In genomic region chr6:43667245-43668150, GRCh38 we compare ENCODE assay signal across 1 cellular context.
A peak's percentile ranks its signal among the peaks of the same experiment; 100 is the strongest.
TF ChIP-seq lines count a peak whose summit lies in the region.

No MANE protein-coding gene starts in this region.

TF ChIP-seq in HepG2, 621 proteins besides CTCF, POLR2A, EP300 and RAD21 (continued from another document and continues in another):
- TF ChIP-seq TIGD3 (CRISPR knock-in tag; IDR thresholded peaks at IDR 0.05; ENCODE audit: borderline replicate concordance) (no peak), ZKSCAN8 (CRISPR knock-in tag; IDR thresholded peaks at IDR 0.05; ENCODE audit: borderline replicate concordance) (peak; percentile 60; the same call in 1 of the 2 replicates), ZSCAN9 (CRISPR knock-in tag; IDR thresholded peaks at IDR 0.05; ENCODE audit: borderline replicate concordance) (0 out of 2 replicates have a peak, but pooled peaks have one; percentile 29), ZNF670 (CRISPR knock-in tag; IDR thresholded peaks at IDR 0.05; ENCODE audit: borderline replicate concordance) (no peak), POLR2G (IDR thresholded peaks at IDR 0.05; ENCODE audit: low read depth, low read length) (no peak; the same call in 1 of the 2 replicates), ZNF780A (CRISPR knock-in tag; IDR thresholded peaks at IDR 0.05) (no peak), ZNF639 (CRISPR knock-in tag; conservative IDR thresholded peaks at IDR 0.05) (no peak), TBX3 (IDR thresholded peaks at IDR 0.05; ENCODE audit: borderline replicate concordance) (no peak), MAX (IDR thresholded peaks at IDR 0.05) (peak; percentile 59; the same call in 1 of the 2 replicates), ZNF430 (CRISPR knock-in tag; IDR thresholded peaks at IDR 0.05) (no peak), TCF12 (IDR thresholded peaks at IDR 0.05) (no peak), TCF12 (CRISPR knock-in tag; IDR thresholded peaks at IDR 0.05) (no peak), TBP (CRISPR knock-in tag; IDR thresholded peaks at IDR 0.05) (no peak), ZBTB38 (CRISPR knock-in tag; IDR thresholded peaks at IDR 0.05) (0 out of 2 replicates have a peak, but pooled peaks have one; percentile 26), ZNF34 (CRISPR knock-in tag; IDR thresholded peaks at IDR 0.05; ENCODE audit: borderline replicate concordance) (no peak; the same call in 1 of the 2 replicates), ATF2 (CRISPR knock-in tag; IDR thresholded peaks at IDR 0.05) (no peak), NCOA1 (CRISPR knock-in tag; IDR thresholded peaks at IDR 0.05) (no peak), DDIT3 (CRISPR knock-in tag; IDR thresholded peaks at IDR 0.05) (no peak), AHDC1 (CRISPR knock-in tag; IDR thresholded peaks at IDR 0.05; ENCODE audit: borderline replicate concordance) (peak; percentile 79), YEATS2 (CRISPR knock-in tag; IDR thresholded peaks at IDR 0.05; ENCODE audit: borderline replicate concordance) (no peak), ZBTB10 (CRISPR knock-in tag; IDR thresholded peaks at IDR 0.05; ENCODE audit: borderline replicate concordance) (no peak), FUBP1 (CRISPR knock-in tag; IDR thresholded peaks at IDR 0.05; ENCODE audit: borderline replicate concordance) (no peak), E2F2 (CRISPR knock-in tag; IDR thresholded peaks at IDR 0.05; ENCODE audit: borderline replicate concordance) (no peak), KAT8 (CRISPR knock-in tag; IDR thresholded peaks at IDR 0.05) (peak; percentile 30; the same call in 1 of the 2 replicates), HOXD1 (CRISPR knock-in tag; IDR thresholded peaks at IDR 0.05) (no peak), RBFOX2 (IDR thresholded peaks at IDR 0.05; ENCODE audit: low read depth, low read length) (no peak), TBL1XR1 (IDR thresholded peaks at IDR 0.05; ENCODE audit: borderline replicate concordance, low read length, partially characterized antibody) (no peak), ARID5B (CRISPR knock-in tag; IDR thresholded peaks at IDR 0.05) (peak; percentile 50; the same call in 1 of the 2 replicates), EEA1 (CRISPR knock-in tag; IDR thresholded peaks at IDR 0.05; ENCODE audit: borderline replicate concordance) (no peak), HNRNPH1 (optimal IDR thresholded peaks at IDR 0.05; ENCODE audit: low read depth, low read length) (no peak), NFATC3 (CRISPR knock-in tag; IDR thresholded peaks at IDR 0.05) (no peak), KDM5B (CRISPR knock-in tag; IDR thresholded peaks at IDR 0.05; ENCODE audit: borderline replicate concordance) (no peak; the same call in 1 of the 2 replicates), ZNF546 (CRISPR knock-in tag; conservative IDR thresholded peaks at IDR 0.05) (no peak), POLR2AphosphoS2 (IDR thresholded peaks at IDR 0.05; ENCODE audit: low read depth, low read length) (no peak), SP4 (CRISPR knock-in tag; IDR thresholded peaks at IDR 0.05) (peak; percentile 38; the same call in 1 of the 2 replicates), HBP1 (CRISPR knock-in tag; IDR thresholded peaks at IDR 0.05; ENCODE audit: low read depth) (peak; percentile 78; the same call in 1 of the 2 replicates)
